Comparison of ENCODE assay signal across 24 cellular contexts in the genomic region with DNA sequence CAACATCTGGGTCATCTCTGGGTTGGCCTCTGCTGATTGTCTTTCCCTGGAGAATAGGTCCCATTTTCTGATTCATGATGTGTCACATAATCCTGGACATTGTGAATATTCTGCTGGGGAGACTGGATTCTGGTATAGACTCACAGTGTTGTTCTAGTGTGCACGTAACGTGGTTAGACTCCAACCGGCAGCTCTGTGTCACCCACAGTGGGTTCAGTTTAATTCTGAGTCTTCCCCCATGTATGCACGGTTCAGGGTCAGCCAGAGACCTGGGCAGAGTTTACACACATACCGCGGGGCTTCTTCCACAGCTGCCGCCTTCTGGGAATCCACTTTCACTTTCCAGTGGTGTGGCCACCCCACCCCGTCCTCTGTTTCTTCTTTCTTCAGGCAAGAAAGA. TPM values are rescaled to one million over a fixed set of nuclear protein-coding genes. Genes with fewer than 3 reads are reported as not detected.
DNase-seq lines count a peak whose midpoint lies in the region; FAIRE-seq and TF ChIP-seq lines count a peak whose summit lies in the region.
"Had no signal": no experiment of that assay in that cellular context is flagged by ENCODE, and none has a peak within 500 bp of the region (broad histone marks: within the 10 kb centered on the region; RNA-seq: fewer than 3 reads in every experiment).

No MANE protein-coding gene starts in this region.

- TF ChIP-seq POLR2A in esophagus muscularis mucosa (IDR thresholded peaks at IDR 0.05; ENCODE audit: low read depth): no peak

- H3K9me3 ChIP-seq in BLaER1: peaks cover 10% of the 10 kb centered on the region
- peaks cover 0 to 6% of the 10 kb centered on the region in 2 donors for H3K9me3 ChIP-seq in kidney (ENCODE audit: control insufficient read depth in 1 of 2, low read length in 2 of 2)
- H3K9me3 ChIP-seq in esophagus muscularis mucosa: peaks cover 0 to 2% (median under 1%) of the 10 kb centered on the region in 4 donors
- H3K9me3 ChIP-seq in effector memory CD4-positive, alpha-beta T cell (ENCODE audit: control insufficient read depth, low read length): no peaks in the 10 kb centered on the region
- H3K9me3 ChIP-seq: neutrophil had no signal

- WGBS in esophagus muscularis mucosa: 88% methylated on average over 8 of the region's 8 CpGs

- in situ Hi-C loops in astrocyte of the spinal cord (cut with HindIII; ENCODE audit: low sequenced_read_pairs): no loop called here
- in situ Hi-C loops in GM13977 (cut with MboI; ENCODE audit: low pct_unique_long_range_greater_than_20kb, low sequenced_read_pairs, unreplicated experiment): no loop called here

- H3K36me3 ChIP-seq in BLaER1 (peaks cover 66% of the 10 kb centered on the region), kidney (ENCODE audit: control insufficient read depth in 1 of 2, insufficient read depth in 2 of 2, low read length in 2 of 2) (no peaks in the 10 kb centered on the region), esophagus muscularis mucosa (no peaks in the 10 kb centered on the region)
- no peaks in the 10 kb centered on the region for H3K36me3 ChIP-seq in effector memory CD4-positive, alpha-beta T cell (ENCODE audit: control insufficient read depth, insufficient read depth, low read length)
- H3K36me3 ChIP-seq: esophagus squamous epithelium, heart left ventricle, neutrophil had no signal

- no peak for TF ChIP-seq EP300 in esophagus muscularis mucosa (IDR thresholded peaks at IDR 0.05)

- FAIRE-seq in kidney (lab: Jason Lieb, UNC): no peak

- H3K4me2 ChIP-seq in BLaER1: peak overlapping the region; percentile 82

- H3K27me3 ChIP-seq in BLaER1: no peaks in the 10 kb centered on the region
- peaks cover 0 to 6% (median 0%) of the 10 kb centered on the region in 4 donors for H3K27me3 ChIP-seq in esophagus muscularis mucosa
- H3K27me3 ChIP-seq in effector memory CD4-positive, alpha-beta T cell (replicated peaks; ENCODE audit: control insufficient read depth, insufficient read depth, low read length, poor library complexity, severe bottlenecking): no peaks in the 10 kb centered on the region
- H3K27me3 ChIP-seq: heart left ventricle, neutrophil had no signal

- TF ChIP-seq CTCF in astrocyte of the spinal cord (IDR thresholded peaks at IDR 0.05; ENCODE audit: low read depth, low read length): no peak
- TF ChIP-seq CTCF in kidney (IDR thresholded peaks at IDR 0.05; ENCODE audit: borderline replicate concordance, extremely low read depth, insufficient read depth): no peak
- TF ChIP-seq CTCF in esophagus muscularis mucosa (IDR thresholded peaks at IDR 0.05): no peak
- TF ChIP-seq CTCF in GM13977 (IDR thresholded peaks at IDR 0.05; ENCODE audit: extremely low read depth, insufficient read depth, missing control alignments): no peak

- H3K27ac ChIP-seq in BLaER1: peak overlapping the region; percentile 77
- H3K27ac ChIP-seq in kidney (ENCODE audit: low read depth in 2 of 2, low read length in 2 of 2): no peak overlapping the region
- H3K27ac ChIP-seq in esophagus muscularis mucosa (replicated peaks in 1 of 4): no peak overlapping the region
- no peak overlapping the region for H3K27ac ChIP-seq in effector memory CD4-positive, alpha-beta T cell (ENCODE audit: insufficient read depth, low read length, poor library complexity, severe bottlenecking)
- H3K27ac ChIP-seq: esophagus squamous epithelium, heart left ventricle, neutrophil had no signal

- H3K4me3 ChIP-seq in BLaER1: no peak overlapping the region
- peak overlapping the region; percentile 20 for H3K4me3 ChIP-seq in astrocyte of the spinal cord (ENCODE audit: low read depth, low read length)
- no peak overlapping the region for H3K4me3 ChIP-seq in kidney (ENCODE audit: low read length in 2 of 2)
- H3K4me3 ChIP-seq in esophagus muscularis mucosa: no peak overlapping the region
- no peak overlapping the region for H3K4me3 ChIP-seq in effector memory CD4-positive, alpha-beta T cell (ENCODE audit: insufficient read depth, low read depth, low read length, poor library complexity, severe bottlenecking)
- H3K4me3 ChIP-seq: esophagus squamous epithelium, heart left ventricle had no signal

- intact Hi-C loops in kidney (cut with DNase I) (no loop called here), esophagus muscularis mucosa (cut with DNase I) (no loop called here)

- H3K4me1 ChIP-seq in BLaER1: peaks cover 82% of the 10 kb centered on the region
- no peaks in the 10 kb centered on the region for H3K4me1 ChIP-seq in kidney (ENCODE audit: control insufficient read depth in 1 of 2, insufficient read depth in 1 of 2, low read depth in 1 of 2, low read length in 2 of 2)
- H3K4me1 ChIP-seq in esophagus muscularis mucosa: no peaks in the 10 kb centered on the region
- no peaks in the 10 kb centered on the region for H3K4me1 ChIP-seq in effector memory CD4-positive, alpha-beta T cell (ENCODE audit: control insufficient read depth, insufficient read depth, low read length, poor library complexity, severe bottlenecking)
- H3K4me1 ChIP-seq: heart left ventricle had no signal

- H4K20me1 ChIP-seq in BLaER1: no peaks in the 10 kb centered on the region

- peak overlapping the region; percentile 20; the same call in 1 of the 2 replicates for H3K9ac ChIP-seq in BLaER1
- no peak overlapping the region for H3K9ac ChIP-seq in kidney (ENCODE audit: low read length in 2 of 2)

- DNase-seq in M059J (ENCODE audit: low read depth) (peak; percentile 91), astrocyte of the spinal cord (ENCODE audit: low read depth, low spot score) (peak; percentile 79), kidney (peak; percentile 30), esophagus muscularis mucosa (ENCODE audit: extremely low spot score) (no peak), T-helper 2 cell (no peak), GM13977 (ENCODE audit: low spot score) (no peak)
- DNase-seq in effector memory CD4-positive, alpha-beta T cell: no peak
- DNase-seq: activated CD4-positive, alpha-beta T cell treated with anti-CD3 and anti-CD28 coated beads, Interleukin-2, amount 50 U/mL, for 4 hours; activated T-cell treated with anti-CD3 and anti-CD28 coated beads, Interleukin-2, amount 50 U/mL, for 1 hour; CD8-positive, alpha-beta memory T cell; esophagus squamous epithelium; heart left ventricle; immature natural killer cell; Karpas-422; NCI-H1105; NCI-H2107; NCI-H526; SHP77; stimulated activated CD4-positive, alpha-beta T cell treated with anti-CD3 and anti-CD28 coated beads, Interleukin-15, amount 100 ng/mL, for 24 hours; T-cell had no signal

RNA-seq across cellular contexts. Expression of a gene that starts 38.0 kb away (rescaled TPM):
- total RNA-seq in M059J (2014; rRNA removed; shearing (Covaris generic)): not detected in 2 replicates
- total RNA-seq in kidney: not detected
- not detected for polyA plus RNA-seq in kidney (ENCODE audit: insufficient read depth, low read depth, low replicate concordance)
- not detected for total RNA-seq in esophagus muscularis mucosa
- total RNA-seq: CD8-positive, alpha-beta memory T cell; esophagus squamous epithelium; HT-29; lower leg skin; T-cell had no signal
- polyA plus RNA-seq: CD8-positive, alpha-beta memory T cell; immature natural killer cell had no signal

Comparison
In these comparisons a context has a peak if more than half of its experiments do, and no peak if none do; other contexts are left out.
1. DNase-seq: peak in M059J (single experiment), astrocyte of the spinal cord (single experiment) and kidney (single experiment); none in esophagus muscularis mucosa (single experiment), effector memory CD4-positive, alpha-beta T cell (0 of 3), T-helper 2 cell (0 of 5) and GM13977 (single experiment).